ENCODE assay signal across 8 cellular contexts in genomic region chr17:80263253-80264047, GRCh38. TPM values are rescaled to one million over a fixed set of nuclear protein-coding genes. Genes with fewer than 3 reads are reported as not detected.
DNase-seq lines count a peak whose midpoint lies in the region; FAIRE-seq and TF ChIP-seq lines count a peak whose summit lies in the region.

No MANE protein-coding gene starts in this region.

- H3K4me1 ChIP-seq in HUES64 (ENCODE audit: insufficient read depth, low read length) (peaks cover 19% of the 10 kb centered on the region; the same call in 1 of the 2 replicates), kidney (ENCODE audit: control insufficient read depth in 1 of 2, insufficient read depth in 1 of 2, low read depth in 1 of 2, low read length in 2 of 2) (peaks cover 22 to 31% of the 10 kb centered on the region in 2 donors), smooth muscle cell (ENCODE audit: low read depth) (peaks cover 9% of the 10 kb centered on the region)

- H3K36me3 ChIP-seq in HUES64 (ENCODE audit: insufficient read depth, low read length) (peaks cover 15% of the 10 kb centered on the region), kidney (ENCODE audit: control insufficient read depth in 1 of 2, insufficient read depth in 2 of 2, low read length in 2 of 2) (peaks cover 2 to 6% of the 10 kb centered on the region in 2 donors), smooth muscle cell (ENCODE audit: low read depth) (no peaks in the 10 kb centered on the region)

- WGBS in HUES64: 87% methylated on average over 16 of the region's 16 CpGs
- 90% methylated on average over 16 of the region's 16 CpGs for WGBS in smooth muscle cell (ENCODE audit: low lambda C conversion rate)

- H3K27ac Mint-ChIP-seq in CD14-positive monocyte: peak overlapping the region; percentile 86 to 98 (median 96)
- H3K27ac Mint-ChIP-seq in T-helper 1 cell treated with Interleukin-12 subunit alpha and Interleukin-12 subunit beta and Interleukin-4 antibody, amounts not matched to agents 30 μg/mL and 1 μg/mL, for 36 hours: peak overlapping the region; percentile 92

- peaks cover 11% of the 10 kb centered on the region for H3F3A ChIP-seq in smooth muscle cell (ENCODE audit: low read depth)

- no peaks in the 10 kb centered on the region for H3K9me3 ChIP-seq in HUES64 (ENCODE audit: insufficient read depth, low read depth, low read length)
- H3K9me3 ChIP-seq in kidney (ENCODE audit: control insufficient read depth in 1 of 2, low read length in 2 of 2): no peaks in the 10 kb centered on the region
- no peaks in the 10 kb centered on the region for H3K9me3 ChIP-seq in smooth muscle cell (replicated peaks; ENCODE audit: low read depth)

- peaks cover 0 to 2% (median 0%) of the 10 kb centered on the region in 7 donors for H3K9me3 Mint-ChIP-seq in CD14-positive monocyte
- H3K9me3 Mint-ChIP-seq in T-helper 1 cell treated with Interleukin-12 subunit alpha and Interleukin-12 subunit beta and Interleukin-4 antibody, amounts not matched to agents 30 μg/mL and 1 μg/mL, for 36 hours: no peaks in the 10 kb centered on the region

- TF ChIP-seq CTCF in CD14-positive monocyte (IDR thresholded peaks at IDR 0.05) (no peak), kidney (IDR thresholded peaks at IDR 0.05; ENCODE audit: borderline replicate concordance, extremely low read depth, insufficient read depth) (no peak), smooth muscle cell (IDR thresholded peaks at IDR 0.05; ENCODE audit: borderline replicate concordance, insufficient read depth, poor library complexity, severe bottlenecking) (no peak)

- FAIRE-seq in kidney (lab: Jason Lieb, UNC): peak; percentile 35

- peaks cover 58% of the 10 kb centered on the region for H3K4me1 Mint-ChIP-seq in CD14-positive monocyte
- peaks cover 35% of the 10 kb centered on the region for H3K4me1 Mint-ChIP-seq in T-helper 1 cell treated with Interleukin-12 subunit alpha and Interleukin-12 subunit beta and Interleukin-4 antibody, amounts not matched to agents 30 μg/mL and 1 μg/mL, for 36 hours (ENCODE audit: low read depth)

- H3K9ac ChIP-seq in HUES64 (ENCODE audit: low read depth, low read length) (peak overlapping the region; percentile 19; the same call in 1 of the 2 replicates), kidney (ENCODE audit: low read length in 2 of 2) (peak overlapping the region; percentile 72 to 78), smooth muscle cell (ENCODE audit: low read depth) (no peak overlapping the region)

- H3K27me3 Mint-ChIP-seq in CD14-positive monocyte (ENCODE audit: low read depth in 3 of 3): peaks cover 7 to 17% (median 8%) of the 10 kb centered on the region in 3 donors
- H3K27me3 Mint-ChIP-seq in T-helper 1 cell treated with Interleukin-12 subunit alpha and Interleukin-12 subunit beta and Interleukin-4 antibody, amounts not matched to agents 30 μg/mL and 1 μg/mL, for 36 hours (ENCODE audit: low read depth): no peaks in the 10 kb centered on the region

- H3K27me3 ChIP-seq in HUES64 (ENCODE audit: insufficient read depth, low read length) (no peaks in the 10 kb centered on the region), smooth muscle cell (ENCODE audit: low read depth) (no peaks in the 10 kb centered on the region)

- peaks cover 16 to 17% of the 10 kb centered on the region in 2 donors for H3K36me3 Mint-ChIP-seq in CD14-positive monocyte
- peaks cover 30% of the 10 kb centered on the region for H3K36me3 Mint-ChIP-seq in T-helper 1 cell treated with Interleukin-12 subunit alpha and Interleukin-12 subunit beta and Interleukin-4 antibody, amounts not matched to agents 30 μg/mL and 1 μg/mL, for 36 hours (ENCODE audit: low read depth)

- no peaks in the 10 kb centered on the region for H3K79me2 ChIP-seq in smooth muscle cell (ENCODE audit: low read depth)

- peaks cover 44% of the 10 kb centered on the region for H4K20me1 ChIP-seq in smooth muscle cell (ENCODE audit: low read depth)

- DNase-seq in CD14-positive monocyte (ENCODE audit: low spot score) (peak; percentile 84), GM19240 (ENCODE audit: insufficient read length, low spot score) (peak; percentile 79), astrocyte of the hippocampus (ENCODE audit: low read depth, low spot score) (peak; percentile 26), kidney (peak; percentile 96), smooth muscle cell (lab: John Stamatoyannopoulos, UW; ENCODE audit: unreplicated experiment) (no peak)
- DNase-seq in stimulated activated CD4-positive, alpha-beta T cell treated with anti-CD3 and anti-CD28 coated beads, Interleukin-2, amount 100 ng/mL, for 24 hours: peak; percentile 88

- H3K4me2 ChIP-seq in smooth muscle cell: no peak overlapping the region

- H3K4me3 Mint-ChIP-seq in CD14-positive monocyte: peak overlapping the region; percentile 88 to 99
- H3K4me3 Mint-ChIP-seq in T-helper 1 cell treated with Interleukin-12 subunit alpha and Interleukin-12 subunit beta and Interleukin-4 antibody, amounts not matched to agents 30 μg/mL and 1 μg/mL, for 36 hours: peak overlapping the region; percentile 93

- H3K4me3 ChIP-seq in HUES64 (ENCODE audit: low read length): no peak overlapping the region
- peak overlapping the region; percentile 82 to 88 for H3K4me3 ChIP-seq in kidney (ENCODE audit: low read length in 2 of 2)
- H3K4me3 ChIP-seq in smooth muscle cell: no peak overlapping the region

- no peak overlapping the region for H3K27ac ChIP-seq in HUES64 (ENCODE audit: low read depth, low read length)
- H3K27ac ChIP-seq in kidney (ENCODE audit: low read depth in 2 of 2, low read length in 2 of 2): peak overlapping the region; percentile 81 to 88
- no peak overlapping the region for H3K27ac ChIP-seq in smooth muscle cell (ENCODE audit: low read depth)

- intact Hi-C loops in CD14-positive monocyte (cut with micrococcal nuclease) (loop anchor here (5.0 kb wide), 5 partner anchors 41 to 171 kb away; partner anchors contain the start of genes EIF4A3 (in 2 of the 2), SGSH (in 2 of the 2), SLC26A11 (in 2 of the 2) and GAA (in 1 of the 2)), kidney (cut with DNase I) (no loop called here)

- no peak overlapping the region for H2AFZ ChIP-seq in smooth muscle cell (ENCODE audit: low read depth)

RNA-seq across cellular contexts. Expression of gene RNF213, which starts 2.8 kb away (rescaled TPM):
- polyA plus RNA-seq in CD14-positive monocyte (10 to 100 TPM; 10.3 to 18.1 TPM), kidney (ENCODE audit: insufficient read depth, low read depth, low replicate concordance) (43.4 TPM), smooth muscle cell (12.8 and 21.4 TPM in 2 replicates)
- polyA plus RNA-seq in HUES64 (2013, experiment 1 of 2): 13.8 TPM
- polyA plus RNA-seq in HUES64 (2013, experiment 2 of 2): 20.4 TPM
- total RNA-seq in kidney (276 TPM), smooth muscle cell (41.9 and 43.0 TPM in 2 replicates)

RNA-seq across cellular contexts. Expression of gene SLC26A11, which starts 43.2 kb away (rescaled TPM):
- polyA plus RNA-seq in CD14-positive monocyte (1 to 10 TPM; 1.8 to 2.6 TPM), kidney (ENCODE audit: insufficient read depth, low read depth, low replicate concordance) (11.3 TPM), smooth muscle cell (10.2 and 12.2 TPM in 2 replicates)
- polyA plus RNA-seq in HUES64 (2013, experiment 1 of 2): 9.8 TPM
- polyA plus RNA-seq in HUES64 (2013, experiment 2 of 2): 12.0 TPM
- total RNA-seq in kidney (24.5 TPM), smooth muscle cell (8.2 and 13.7 TPM in 2 replicates)

RNA-seq across cellular contexts. Expression of gene SGSH, which starts 43.3 kb away (rescaled TPM):
- polyA plus RNA-seq in CD14-positive monocyte (10 to 100 TPM; 21.1 to 31.3 TPM), kidney (ENCODE audit: insufficient read depth, low read depth, low replicate concordance) (25.9 TPM), smooth muscle cell (26.7 and 29.2 TPM in 2 replicates)
- polyA plus RNA-seq in HUES64 (2013, experiment 1 of 2): 13.8 TPM
- 12.7 TPM for polyA plus RNA-seq in HUES64 (2013, experiment 2 of 2)
- total RNA-seq in kidney (63.2 TPM), smooth muscle cell (5.8 and 8.5 TPM in 2 replicates)

Comparison
In these comparisons a context has a peak if more than half of its experiments do, and no peak if none do; other contexts are left out.
1. H3K27ac ChIP-seq: peak in kidney (2 of 2); none in HUES64 (single experiment) and smooth muscle cell (single experiment).
2. H3K4me3 ChIP-seq: peak in kidney (2 of 2); none in HUES64 (single experiment) and smooth muscle cell (single experiment).